In genomic region chrX:49257074-49257790, GRCh38 we compare ENCODE assay signal across 29 cellular contexts. TPM values are rescaled to one million over a fixed set of nuclear protein-coding genes. Genes with fewer than 3 reads are reported as not detected.
DNase-seq lines count a peak whose midpoint lies in the region; ATAC-seq and TF ChIP-seq lines count a peak whose summit lies in the region.
"Had no signal": no experiment of that assay in that cellular context is flagged by ENCODE, and none has a peak within 500 bp of the region (broad histone marks: within the 10 kb centered on the region; RNA-seq: fewer than 3 reads in every experiment).

No MANE protein-coding gene starts in this region.

- ATAC-seq in effector memory CD8-positive, alpha-beta T cell (replicated peaks): no peak
- ATAC-seq in aorta (ENCODE audit: low FRiP score): no peak

- 78 to 84% methylated on average over 14 of the region's 14 CpGs for WGBS in aorta, 2 donors

- H3K9me3 Mint-ChIP-seq in activated T-cell treated with anti-CD3 and anti-CD28 coated beads, Interleukin-2, amount 50 U/mL, for 24 hours: no peaks in the 10 kb centered on the region
- H3K9me3 Mint-ChIP-seq in activated CD4-positive, alpha-beta memory T cell treated with anti-CD3 and anti-CD28 coated beads for 36 hours: no peaks in the 10 kb centered on the region
- no peaks in the 10 kb centered on the region for H3K9me3 Mint-ChIP-seq in effector memory CD8-positive, alpha-beta T cell
- H3K9me3 Mint-ChIP-seq: memory B cell had no signal

- H3K27ac Mint-ChIP-seq in activated T-cell treated with anti-CD3 and anti-CD28 coated beads, Interleukin-2, amount 50 U/mL, for 24 hours: peak overlapping the region; percentile 47
- H3K27ac Mint-ChIP-seq in activated CD4-positive, alpha-beta memory T cell treated with anti-CD3 and anti-CD28 coated beads for 36 hours: peak overlapping the region; percentile 65
- peak overlapping the region; percentile 56 to 77 for H3K27ac Mint-ChIP-seq in effector memory CD8-positive, alpha-beta T cell
- H3K27ac Mint-ChIP-seq: memory B cell, neural progenitor cell had no signal

- DNase-seq in activated T-cell treated with anti-CD3 and anti-CD28 coated beads, Interleukin-2, amount 50 U/mL, for 24 hours: no peak
- DNase-seq in activated T-cell treated with anti-CD3 and anti-CD28 coated beads for 4 hours (no peak), kidney glomerular epithelial cell (lab: John Stamatoyannopoulos, UW) (no peak), erythroblast (lab: John Stamatoyannopoulos, UW) (no peak), aorta (no peak)
- no peak for DNase-seq in activated CD4-positive, alpha-beta memory T cell treated with anti-CD3 and anti-CD28 coated beads for 36 hours
- DNase-seq in effector memory CD8-positive, alpha-beta T cell: no peak
- DNase-seq in activated effector memory CD4-positive, alpha-beta T cell treated with Interleukin-2 at 50 U/mL for 16 hours: no peak
- DNase-seq: COR-L47; dermis blood vessel endothelial cell; DMS79; GF-D8; hippocampal formation; NCI-H1417 treated with DMSO at 0.1 percent for 48 hours; NCI-H2081 treated with DMSO at 0.1 percent for 48 hours; NCI-H226; NCI-H69; right lobe of liver; SJCRH30; stimulated activated CD4-positive, alpha-beta T cell treated with anti-CD3 and anti-CD28 coated beads, Interleukin-12 subunit alpha, Interleukin-12 subunit beta, amount 100 ng/mL, for 4 hours; stimulated activated CD4-positive, alpha-beta T cell treated with anti-CD3 and anti-CD28 coated beads, Interleukin-4, amount 100 ng/mL, for 24 hours had no signal

- intact Hi-C loops in activated CD4-positive, alpha-beta memory T cell treated with anti-CD3 and anti-CD28 coated beads for 36 hours (cut with micrococcal nuclease): no loop called here
- intact Hi-C loops in aorta (cut with DNase I): no loop called here

- H3K4me1 ChIP-seq in aorta (ENCODE audit: control insufficient read depth in 1 of 2, insufficient read depth in 2 of 2, low read length in 2 of 2): no peaks in the 10 kb centered on the region
- H3K4me1 ChIP-seq: A549, neural progenitor cell, right lobe of liver, SJCRH30, vagina had no signal

- TF ChIP-seq POLR2A in erythroblast (IDR thresholded peaks at IDR 0.05; ENCODE audit: low read length): no peak

- POLR2A ChIA-PET in activated CD4-positive, alpha-beta memory T cell treated with anti-CD3 and anti-CD28 coated beads for 36 hours (lab: Charles Lee): no interaction called here

- H3K27ac ChIP-seq in aorta (ENCODE audit: low read depth in 1 of 2, low read length in 2 of 2): no peak overlapping the region
- H3K27ac ChIP-seq: A549, neural progenitor cell, right lobe of liver, SJCRH30, thoracic aorta, vagina had no signal

- peaks cover 16% of the 10 kb centered on the region for H3K27me3 Mint-ChIP-seq in activated T-cell treated with anti-CD3 and anti-CD28 coated beads, Interleukin-2, amount 50 U/mL, for 24 hours
- H3K27me3 Mint-ChIP-seq in activated CD4-positive, alpha-beta memory T cell treated with anti-CD3 and anti-CD28 coated beads for 36 hours: no peaks in the 10 kb centered on the region
- no peaks in the 10 kb centered on the region for H3K27me3 Mint-ChIP-seq in effector memory CD8-positive, alpha-beta T cell

- H3K36me3 Mint-ChIP-seq in activated T-cell treated with anti-CD3 and anti-CD28 coated beads, Interleukin-2, amount 50 U/mL, for 24 hours (ENCODE audit: low read depth): peaks cover 2% of the 10 kb centered on the region
- peaks cover 4% of the 10 kb centered on the region for H3K36me3 Mint-ChIP-seq in activated CD4-positive, alpha-beta memory T cell treated with anti-CD3 and anti-CD28 coated beads for 36 hours
- peaks cover 2% of the 10 kb centered on the region for H3K36me3 Mint-ChIP-seq in effector memory CD8-positive, alpha-beta T cell (ENCODE audit: insufficient read depth)
- H3K36me3 Mint-ChIP-seq: memory B cell, neural progenitor cell had no signal

- no peaks in the 10 kb centered on the region for H3K9me3 ChIP-seq in aorta (ENCODE audit: control insufficient read depth, low read length)
- H3K9me3 ChIP-seq: A549, right lobe of liver, SJCRH30, thoracic aorta, vagina had no signal

- no peak overlapping the region for H3K4me3 Mint-ChIP-seq in activated T-cell treated with anti-CD3 and anti-CD28 coated beads, Interleukin-2, amount 50 U/mL, for 24 hours
- no peak overlapping the region for H3K4me3 Mint-ChIP-seq in activated CD4-positive, alpha-beta memory T cell treated with anti-CD3 and anti-CD28 coated beads for 36 hours
- H3K4me3 Mint-ChIP-seq in effector memory CD8-positive, alpha-beta T cell: peak overlapping the region; percentile 38 to 51
- H3K4me3 Mint-ChIP-seq: memory B cell, neural progenitor cell had no signal

- CTCF ChIA-PET in activated CD4-positive, alpha-beta memory T cell treated with anti-CD3 and anti-CD28 coated beads for 36 hours (lab: Charles Lee): interaction anchor here (1.4 kb wide), 1 partner anchor 65 kb away, joined by 4 read pairs; no protein-coding TSS in a partner anchor

- no peaks in the 10 kb centered on the region for H3K36me3 ChIP-seq in aorta (ENCODE audit: control insufficient read depth in 1 of 2, insufficient read depth in 2 of 2, low read length in 1 of 2)
- H3K36me3 ChIP-seq: neural progenitor cell, right lobe of liver, SJCRH30, thoracic aorta, vagina had no signal

- peaks cover 34% of the 10 kb centered on the region for H3K4me1 Mint-ChIP-seq in activated T-cell treated with anti-CD3 and anti-CD28 coated beads, Interleukin-2, amount 50 U/mL, for 24 hours (ENCODE audit: low read depth)
- peaks cover 23% of the 10 kb centered on the region for H3K4me1 Mint-ChIP-seq in activated CD4-positive, alpha-beta memory T cell treated with anti-CD3 and anti-CD28 coated beads for 36 hours (ENCODE audit: low read depth)
- H3K4me1 Mint-ChIP-seq in effector memory CD8-positive, alpha-beta T cell (ENCODE audit: low read depth in 2 of 2): peaks cover 3 to 18% of the 10 kb centered on the region in 2 donors
- H3K4me1 Mint-ChIP-seq: neural progenitor cell had no signal

- no peak overlapping the region for H3K4me3 ChIP-seq in aorta (ENCODE audit: low read length in 2 of 2)
- H3K4me3 ChIP-seq: A549, neural progenitor cell, right lobe of liver, SJCRH30, thoracic aorta, vagina had no signal

- no peaks in the 10 kb centered on the region for H3K27me3 ChIP-seq in aorta (ENCODE audit: control insufficient read depth in 1 of 2, insufficient read depth in 2 of 2, low read length in 1 of 2)
- H3K27me3 ChIP-seq: neural progenitor cell, right lobe of liver, SJCRH30, vagina had no signal

RNA-seq across cellular contexts. Expression of gene FOXP3, which starts 7.3 kb away (rescaled TPM):
- total RNA-seq in activated CD4-positive, alpha-beta memory T cell treated with anti-CD3 and anti-CD28 coated beads for 36 hours: 10 to 100 TPM; 23.1 to 23.8 TPM
- total RNA-seq in aorta: under 1 TPM in 1 of 2 donors, not detected in 1; 0.32 TPM
- not detected for polyA plus RNA-seq in aorta
- total RNA-seq: HT-29, SJCRH30, thoracic aorta had no signal
- polyA plus RNA-seq: fibroblast of lung had no signal

RNA-seq across cellular contexts. Expression of gene PPP1R3F, which starts 12.4 kb away (rescaled TPM):
- 1 to 10 TPM; 7.0 to 8.1 TPM for total RNA-seq in activated CD4-positive, alpha-beta memory T cell treated with anti-CD3 and anti-CD28 coated beads for 36 hours
- 1 to 10 TPM; 7.9 to 9.2 TPM for total RNA-seq in aorta
- polyA plus RNA-seq in aorta: 1 to 10 TPM; 1.9 to 6.3 TPM

RNA-seq across cellular contexts. Expression of gene CCDC22, which starts 22.0 kb away (rescaled TPM):
- 10 to 100 TPM; 21.0 to 21.1 TPM for total RNA-seq in activated CD4-positive, alpha-beta memory T cell treated with anti-CD3 and anti-CD28 coated beads for 36 hours
- total RNA-seq in aorta: 10 to 100 TPM; 11.6 to 12.5 TPM
- 10 to 100 TPM in 1 of 2 donors, 1 to 10 TPM in 1; 5.3 to 17.2 TPM for polyA plus RNA-seq in aorta

RNA-seq across cellular contexts. Expression of gene CACNA1F, which starts 24.1 kb away (rescaled TPM):
- total RNA-seq in activated CD4-positive, alpha-beta memory T cell treated with anti-CD3 and anti-CD28 coated beads for 36 hours: under 1 TPM; 0.51 to 0.74 TPM
- under 1 TPM; 0.06 to 0.42 TPM for total RNA-seq in aorta
- under 1 TPM; 0.03 to 0.38 TPM for polyA plus RNA-seq in aorta
- total RNA-seq: HT-29, SJCRH30 had no signal
- polyA plus RNA-seq: A549, fibroblast of lung had no signal

RNA-seq across cellular contexts. Expression of gene GAGE10, which starts 46.2 kb away (rescaled TPM):
- total RNA-seq in activated CD4-positive, alpha-beta memory T cell treated with anti-CD3 and anti-CD28 coated beads for 36 hours: not detected
- total RNA-seq in aorta: not detected
- polyA plus RNA-seq in aorta: not detected
- total RNA-seq: dermis blood vessel endothelial cell; fibroblast of lung; HT-29; right lobe of liver; SJCRH30; T-helper 1 cell treated with Interleukin-12 subunit alpha and Interleukin-12 subunit beta and Interleukin-4 antibody, amounts not matched to agents 30 ng/mL and 1 ng/mL, for 36 hours; thoracic aorta; vagina had no signal
- polyA plus RNA-seq: A549, fibroblast of lung had no signal

Comparison
In these comparisons a context has a peak if more than half of its experiments do, and no peak if none do; other contexts are left out.
1. H3K4me3 Mint-ChIP-seq: peak in effector memory CD8-positive, alpha-beta T cell (2 of 2); none in activated T-cell treated with anti-CD3 and anti-CD28 coated beads, Interleukin-2, amount 50 U/mL, for 24 hours (single experiment) and activated CD4-positive, alpha-beta memory T cell treated with anti-CD3 and anti-CD28 coated beads for 36 hours (single experiment).
2. RNA of gene FOXP3, which starts 7.3 kb away (total RNA-seq): 23.1 to 23.8 TPM in activated CD4-positive, alpha-beta memory T cell treated with anti-CD3 and anti-CD28 coated beads for 36 hours; 0.32 TPM in aorta; every median in the first group is over 10 times any median in the second.
3. Peak in every context shown above with its lines, with median percentiles within 50 percentile points of each other: H3K27ac Mint-ChIP-seq.